Comparison of ENCODE assay signal across 21 cellular contexts in genomic region chr3:146903927-146904326, GRCh38.
A peak's percentile ranks its signal among the peaks of the same experiment; 100 is the strongest.
DNase-seq lines count a peak whose midpoint lies in the region; ATAC-seq and TF ChIP-seq lines count a peak whose summit lies in the region.
"Had no signal": no experiment of that assay in that cellular context is flagged by ENCODE, and none has a peak within 500 bp of the region (broad histone marks: within the 10 kb centered on the region; RNA-seq: fewer than 3 reads in every experiment).

No MANE protein-coding gene starts in this region.

- intact Hi-C loops in left ventricle myocardium superior (cut with micrococcal nuclease) (no loop called here), gastrocnemius medialis (cut with DNase I; ENCODE audit: low total_unique reads) (no loop called here)

- H3K4me1 ChIP-seq in gastrocnemius medialis = peaks cover 11 to 21% of the 10 kb centered on the region in 2 donors
- H3K4me1 ChIP-seq: BLaER1 treated with 17β-estradiol and CSF1 and Interleukin-3, amounts not matched to agents 10 nM and 100 nM had no signal

- H3K4me3 ChIP-seq in gastrocnemius medialis = no peak overlapping the region
- H3K4me3 ChIP-seq: BLaER1 treated with 17β-estradiol and CSF1 and Interleukin-3, amounts not matched to agents 10 nM and 100 nM; GM12878 had no signal

- no peak for TF ChIP-seq POLR2A in gastrocnemius medialis (IDR thresholded peaks at IDR 0.05)

- in situ Hi-C loops in gastrocnemius medialis (cut with MboI; ENCODE audit: low sequenced_read_pairs in 4 of 4) = no loop called here

- no peaks in the 10 kb centered on the region for H3K36me3 ChIP-seq in gastrocnemius medialis
- H3K36me3 ChIP-seq: BLaER1 treated with 17β-estradiol and CSF1 and Interleukin-3, amounts not matched to agents 10 nM and 100 nM had no signal

- no peaks in the 10 kb centered on the region for H3K27me3 ChIP-seq in gastrocnemius medialis
- H3K27me3 ChIP-seq: BLaER1 treated with 17β-estradiol and CSF1 and Interleukin-3, amounts not matched to agents 10 nM and 100 nM had no signal

- no peaks in the 10 kb centered on the region for H3K9me3 ChIP-seq in gastrocnemius medialis
- H3K9me3 ChIP-seq: BLaER1 treated with 17β-estradiol and CSF1 and Interleukin-3, amounts not matched to agents 10 nM and 100 nM; SK-N-SH had no signal

- TF ChIP-seq CTCF in gastrocnemius medialis (IDR thresholded peaks at IDR 0.05 in 4 of 5, conservative IDR thresholded peaks at IDR 0.05 in 1 of 5) = no peak

- DNase-seq in NCI-H1105 (lab: John Stamatoyannopoulos, UW) = peak; percentile 50
- peak; percentile 99 for DNase-seq in cerebellar cortex (ENCODE audit: low spot score)
- peak; percentile 30 for DNase-seq in left ventricle myocardium superior
- DNase-seq in gastrocnemius medialis = peak; percentile 67 to 70
- DNase-seq in Kasumi-1 (lab: John Stamatoyannopoulos, UW) = no peak
- DNase-seq in left lobe of liver (ENCODE audit: low spot score) = no peak
- DNase-seq: Calu3; CD8-positive, alpha-beta T cell; KBM-7; NCI-H1417 treated with DMSO at 0.1 percent for 48 hours; NCI-H1930; NCI-H2171 treated with DMSO at 0.1 percent for 48 hours; NCI-H446; NCI-H526 treated with DMSO at 0.1 percent for 48 hours; NK-92 treated with Interleukin-12 subunit alpha and Interleukin-12 subunit beta, amount 100 ng/mL, for 24 hours; SHP77 treated with DMSO at 0.1 percent for 48 hours; SK-N-SH had no signal

- H3K27ac ChIP-seq in gastrocnemius medialis = peak overlapping the region; percentile 6 to 67 (median 8)
- H3K27ac ChIP-seq: BLaER1 treated with 17β-estradiol and CSF1 and Interleukin-3, amounts not matched to agents 10 nM and 100 nM had no signal

- ATAC-seq in left ventricle myocardium superior = peak; percentile 99
- peak; percentile 98 for ATAC-seq in gastrocnemius medialis
- no peak for ATAC-seq in GM21447 (IDR thresholded peaks at IDR 0.05; ENCODE audit: unreplicated experiment)
- ATAC-seq in left lobe of liver = no peak
- ATAC-seq: CD8-positive, alpha-beta T cell; GM12878; HepG2 had no signal

Comparison
In these comparisons a context has a peak if more than half of its experiments do, and no peak if none do; other contexts are left out.
1. DNase-seq: peak in NCI-H1105 (single experiment), cerebellar cortex (single experiment), left ventricle myocardium superior (single experiment) and gastrocnemius medialis (2 of 2); none in Kasumi-1 (0 of 2) and left lobe of liver (single experiment).
2. ATAC-seq: peak in left ventricle myocardium superior (single experiment) and gastrocnemius medialis (2 of 2); none in GM21447 (single experiment) and left lobe of liver (single experiment).